In genomic region chr15:57284535-57284934, GRCh38 we compare ENCODE assay signal across 13 cellular contexts.
DNase-seq lines count a peak whose midpoint lies in the region; ATAC-seq, FAIRE-seq and TF ChIP-seq lines count a peak whose summit lies in the region.
"Had no signal": no experiment of that assay in that cellular context is flagged by ENCODE, and none has a peak within 500 bp of the region (broad histone marks: within the 10 kb centered on the region; RNA-seq: fewer than 3 reads in every experiment).

No MANE protein-coding gene starts in this region.

- H3K27me3 Mint-ChIP-seq in IgD-negative memory B cell (no peaks in the 10 kb centered on the region), mesothelial cell of epicardium (ENCODE audit: low read depth) (no peaks in the 10 kb centered on the region)

- H3K4me3 Mint-ChIP-seq in IgD-negative memory B cell: peak overlapping the region; percentile 79 to 93 (median 86)
- H3K4me3 Mint-ChIP-seq in mesothelial cell of epicardium: no peak overlapping the region

- H3K9me3 Mint-ChIP-seq in IgD-negative memory B cell (no peaks in the 10 kb centered on the region), mesothelial cell of epicardium (no peaks in the 10 kb centered on the region)

- DNase-seq in mesothelial cell of epicardium (ENCODE audit: low spot score in 2 of 2, unreplicated experiment in 2 of 2): no peak
- DNase-seq in cerebellum (ENCODE audit: low spot score): no peak
- DNase-seq in D721Med (ENCODE audit: insufficient read length, low spot score): no peak
- DNase-seq in HK-2 (ENCODE audit: unreplicated experiment): no peak
- DNase-seq: activated gamma-delta T cell treated with Interleukin-2 at 50 U/mL for 16 hours; DND-41; effector CD8-positive, alpha-beta T cell; NCI-H524 treated with DMSO at 0.1 percent for 48 hours; T1000 had no signal

- H3K36me3 Mint-ChIP-seq in IgD-negative memory B cell (peaks cover 3% of the 10 kb centered on the region), mesothelial cell of epicardium (peaks cover 44% of the 10 kb centered on the region)

- H3K4me1 Mint-ChIP-seq in IgD-negative memory B cell (peaks cover 59 to 74% (median 65%) of the 10 kb centered on the region in 3 donors), mesothelial cell of epicardium (no peaks in the 10 kb centered on the region)

- ATAC-seq in GM18505 (IDR thresholded peaks at IDR 0.05; ENCODE audit: unreplicated experiment) (peak; percentile 52), GM21526 (IDR thresholded peaks at IDR 0.05; ENCODE audit: low FRiP score, unreplicated experiment) (peak; percentile 60), HG03520 (IDR thresholded peaks at IDR 0.05; ENCODE audit: unreplicated experiment) (no peak)

- TF ChIP-seq POLR2A in GM18505 (IDR thresholded peaks at IDR 0.05; ENCODE audit: borderline replicate concordance, extremely low read depth, insufficient read depth, insufficient read length): no peak

- no peak for FAIRE-seq in D721Med (lab: Jason Lieb, UNC)

- peak overlapping the region; percentile 88 to 99 (median 98) for H3K27ac Mint-ChIP-seq in IgD-negative memory B cell
- H3K27ac Mint-ChIP-seq in mesothelial cell of epicardium: peak overlapping the region; percentile 2

- TF ChIP-seq CTCF in mesothelial cell of epicardium (IDR thresholded peaks at IDR 0.05; ENCODE audit: unreplicated experiment) (no peak), D721Med (IDR thresholded peaks at IDR 0.05; ENCODE audit: insufficient read depth, missing control alignments) (no peak)
